Comparison of ENCODE assay signal across 1 cellular context in genomic region chrX:45134775-45135174, GRCh38.
TF ChIP-seq lines count a peak whose summit lies in the region.

No MANE protein-coding gene starts in this region.

TF ChIP-seq in SK-N-SH, 30 proteins besides CTCF, POLR2A, EP300 and RAD21 (continued from another document):
- TF ChIP-seq ZBTB33 (IDR thresholded peaks at IDR 0.05; ENCODE audit: borderline replicate concordance, low read depth) (no peak), NRF1 (IDR thresholded peaks at IDR 0.05; ENCODE audit: low read depth, low read length) (no peak), USF2 (IDR thresholded peaks at IDR 0.05; ENCODE audit: borderline replicate concordance, low read depth, low read length) (no peak), RCOR1 (IDR thresholded peaks at IDR 0.05; ENCODE audit: low read length) (no peak), FOXJ3 (CRISPR knock-in tag; IDR thresholded peaks at IDR 0.05) (no peak)
